Comparison of ENCODE assay signal across 11 cellular contexts in genomic region chr4:3514806-3515421, GRCh38. TPM values are rescaled to one million over a fixed set of nuclear protein-coding genes. Genes with fewer than 3 reads are reported as not detected.
DNase-seq lines count a peak whose midpoint lies in the region; ATAC-seq and TF ChIP-seq lines count a peak whose summit lies in the region.
"Had no signal": no experiment of that assay in that cellular context is flagged by ENCODE, and none has a peak within 500 bp of the region (broad histone marks: within the 10 kb centered on the region; RNA-seq: fewer than 3 reads in every experiment).

No MANE protein-coding gene starts in this region.

- H2AFZ ChIP-seq in GM23338 (no peak overlapping the region), osteoblast (ENCODE audit: low read length) (no peak overlapping the region)

- peaks cover 6% of the 10 kb centered on the region; the same call in 2 of the 3 replicates for H3K4me1 Mint-ChIP-seq in GM23338

- peak overlapping the region; percentile 70; the same call in 1 of the 2 replicates for H3K27ac Mint-ChIP-seq in GM23338
- H3K27ac Mint-ChIP-seq: activated naive CD8-positive, alpha-beta T cell had no signal

- H3K36me3 ChIP-seq in GM23338 (ENCODE audit: insufficient read depth): peaks cover 10% of the 10 kb centered on the region; the same call in 1 of the 2 replicates
- H3K36me3 ChIP-seq in RWPE2 (ENCODE audit: low read depth): peaks cover 49% of the 10 kb centered on the region
- peaks cover 62% of the 10 kb centered on the region for H3K36me3 ChIP-seq in osteoblast (ENCODE audit: insufficient read depth, low read length)

- no peak overlapping the region for H3K4me3 Mint-ChIP-seq in GM23338
- H3K4me3 Mint-ChIP-seq: activated CD4-positive, alpha-beta memory T cell treated with anti-CD3 and anti-CD28 coated beads for 36 hours; activated naive CD8-positive, alpha-beta T cell had no signal

- DNase-seq in GM23338 (ENCODE audit: low spot score) (peak; percentile 64), RWPE2 (ENCODE audit: low spot score) (no peak), foreskin keratinocyte (no peak), osteoblast (ENCODE audit: insufficient read length, low spot score, missing footprints) (peak; percentile 85), superior temporal gyrus (ENCODE audit: extremely low spot score) (no peak), DMS 273 (lab: John Stamatoyannopoulos, UW; ENCODE audit: unreplicated experiment) (no peak)
- DNase-seq: activated CD4-positive, alpha-beta memory T cell treated with anti-CD3 and anti-CD28 coated beads for 36 hours; dermis blood vessel endothelial cell; NCI-H1105 treated with DMSO at 0.1 percent for 48 hours had no signal

- H3K27ac ChIP-seq in GM23338 (ENCODE audit: low read depth) (no peak overlapping the region), RWPE2 (ENCODE audit: poor library complexity, severe bottlenecking) (no peak overlapping the region), foreskin keratinocyte (no peak overlapping the region), osteoblast (ENCODE audit: low read depth, low read length) (no peak overlapping the region)

- ATAC-seq in GM23338 (peak; percentile 88), RWPE2 (ENCODE audit: low read depth) (no peak; the same call in 2 of the 3 replicates), foreskin keratinocyte (no peak), HG03097 (IDR thresholded peaks at IDR 0.05; ENCODE audit: low FRiP score, unreplicated experiment) (no peak)

- H3K27me3 Mint-ChIP-seq in GM23338 (ENCODE audit: insufficient read depth, low read depth, poor library complexity): peaks cover 4% of the 10 kb centered on the region
- H3K27me3 Mint-ChIP-seq: activated CD4-positive, alpha-beta memory T cell treated with anti-CD3 and anti-CD28 coated beads for 36 hours; activated naive CD8-positive, alpha-beta T cell had no signal

- no peaks in the 10 kb centered on the region for H3K4me1 ChIP-seq in GM23338 (ENCODE audit: insufficient read depth)
- H3K4me1 ChIP-seq in RWPE2 (ENCODE audit: insufficient read depth, poor library complexity, severe bottlenecking): no peaks in the 10 kb centered on the region
- no peaks in the 10 kb centered on the region for H3K4me1 ChIP-seq in foreskin keratinocyte
- H3K4me1 ChIP-seq in osteoblast (ENCODE audit: insufficient read depth, low read length): no peaks in the 10 kb centered on the region

- no peaks in the 10 kb centered on the region for H3K79me2 ChIP-seq in GM23338 (replicated peaks; ENCODE audit: insufficient read depth)
- no peaks in the 10 kb centered on the region for H3K79me2 ChIP-seq in osteoblast (ENCODE audit: insufficient read depth, low read length)

- H3K4me3 ChIP-seq in GM23338 (no peak overlapping the region), RWPE2 (ENCODE audit: severe bottlenecking) (no peak overlapping the region), osteoblast (ENCODE audit: insufficient read depth, low read length) (no peak overlapping the region)

- peak; percentile 52 to 75 for TF ChIP-seq CTCF in GM23338 (conservative IDR thresholded peaks at IDR 0.05; ENCODE audit: low read depth in 2 of 2)
- TF ChIP-seq CTCF in RWPE2 (IDR thresholded peaks at IDR 0.05; ENCODE audit: poor library complexity, severe bottlenecking): peak; percentile 47
- peak; percentile 48 for TF ChIP-seq CTCF in foreskin keratinocyte (conservative IDR thresholded peaks at IDR 0.05)
- no peak for TF ChIP-seq CTCF in osteoblast (IDR thresholded peaks at IDR 0.05; ENCODE audit: extremely low read depth, low read depth, low read length)

- 0 out of 3 replicates have a peak, but pooled peaks cover 3% of the 10 kb centered on the region for H3K9me3 Mint-ChIP-seq in GM23338
- H3K9me3 Mint-ChIP-seq: activated CD4-positive, alpha-beta memory T cell treated with anti-CD3 and anti-CD28 coated beads for 36 hours had no signal

- H3K9me3 ChIP-seq in RWPE2 (ENCODE audit: severe bottlenecking): no peaks in the 10 kb centered on the region
- no peaks in the 10 kb centered on the region for H3K9me3 ChIP-seq in osteoblast (ENCODE audit: low read depth, low read length)

- H3K27me3 ChIP-seq in GM23338 (ENCODE audit: insufficient read depth): no peaks in the 10 kb centered on the region
- no peaks in the 10 kb centered on the region for H3K27me3 ChIP-seq in RWPE2 (ENCODE audit: insufficient read depth, poor library complexity, severe bottlenecking)
- no peaks in the 10 kb centered on the region for H3K27me3 ChIP-seq in foreskin keratinocyte
- H3K27me3 ChIP-seq in osteoblast (ENCODE audit: insufficient read depth, low read length): no peaks in the 10 kb centered on the region

- no peak overlapping the region for H3K4me2 ChIP-seq in GM23338
- H3K4me2 ChIP-seq in osteoblast (ENCODE audit: insufficient read depth, low read length): no peak overlapping the region

- H3F3A ChIP-seq in GM23338 (replicated peaks; ENCODE audit: low read depth): 0 out of 2 replicates have a peak, but pooled peaks cover 2% of the 10 kb centered on the region

- H3K36me3 Mint-ChIP-seq in GM23338 (ENCODE audit: low read depth): peaks cover 74% of the 10 kb centered on the region

- H4K20me1 ChIP-seq in GM23338 (replicated peaks; ENCODE audit: insufficient read depth): peaks cover 14% of the 10 kb centered on the region; the same call in 1 of the 2 replicates
- peaks cover 2% of the 10 kb centered on the region for H4K20me1 ChIP-seq in osteoblast (ENCODE audit: insufficient read depth, low read length)

- H3K9me2 ChIP-seq in GM23338 (ENCODE audit: insufficient read depth): no peaks in the 10 kb centered on the region

TF ChIP-seq in GM23338, 12 proteins besides CTCF, POLR2A, EP300 and RAD21:
- peak; percentile 39 for TF ChIP-seq EZH2phosphoT487 (IDR thresholded peaks at IDR 0.05; ENCODE audit: unreplicated experiment)
- no peak for TF ChIP-seq ETS1 (IDR thresholded peaks at IDR 0.05)
TF ChIP-seq in GM23338: peak in this region for 1.

RNA-seq across cellular contexts. Expression of gene LRPAP1, which starts 17.3 kb away (rescaled TPM):
- total RNA-seq in GM23338 (2014; rRNA removed; shearing (Covaris generic)): 70.2 and 82.5 TPM in 2 replicates
- polyA plus RNA-seq in GM23338 (2016; fragmentation: Nextera tagmentation; extraction: Ambion mirVana) (57.2 and 63.0 TPM in 2 replicates), foreskin keratinocyte (143 and 168 TPM in 2 replicates)
- total RNA-seq in foreskin keratinocyte (130 and 132 TPM in 2 replicates), osteoblast (79.3 and 82.9 TPM in 2 replicates)

RNA-seq across cellular contexts. Expression of gene DOK7, which starts 51.8 kb away (rescaled TPM):
- 0.52 and 0.54 TPM in 2 replicates for total RNA-seq in GM23338 (2014; rRNA removed; shearing (Covaris generic))
- polyA plus RNA-seq in GM23338 (2016; fragmentation: Nextera tagmentation; extraction: Ambion mirVana) (0.31 and 0.34 TPM in 2 replicates), foreskin keratinocyte (0.71 and 1.1 TPM in 2 replicates)
- total RNA-seq in foreskin keratinocyte (0.81 and 1.1 TPM in 2 replicates), osteoblast (not detected in 2 replicates)
- total RNA-seq: activated CD4-positive, alpha-beta memory T cell treated with anti-CD3 and anti-CD28 coated beads for 36 hours had no signal

Comparison
In these comparisons a context has a peak if more than half of its experiments do, and no peak if none do; other contexts are left out.
1. DNase-seq: peak in GM23338 (single experiment) and osteoblast (single experiment); none in RWPE2 (single experiment), foreskin keratinocyte (0 of 2), superior temporal gyrus (single experiment) and DMS 273 (single experiment).